ENCODE assay signal across 2 cellular contexts in genomic region chr11:78082146-78082545, GRCh38.
TF ChIP-seq lines count a peak whose summit lies in the region.

No MANE protein-coding gene starts in this region.

TF ChIP-seq in SK-N-SH, 30 proteins besides CTCF, POLR2A, EP300 and RAD21 (continued from another document):
- TF ChIP-seq EZH2phosphoT487 (IDR thresholded peaks at IDR 0.05; ENCODE audit: borderline replicate concordance, low read depth) (no peak), MXI1 (IDR thresholded peaks at IDR 0.05; ENCODE audit: low read depth, low read length) (no peak), GABPA (IDR thresholded peaks at IDR 0.05; ENCODE audit: low read depth) (no peak), PBX3 (IDR thresholded peaks at IDR 0.05) (no peak), NRF1 (IDR thresholded peaks at IDR 0.05; ENCODE audit: low read depth, low read length) (no peak), POLR2AphosphoS5 (IDR thresholded peaks at IDR 0.05; ENCODE audit: low read depth, low read length) (no peak), NFIC (IDR thresholded peaks at IDR 0.05; ENCODE audit: borderline replicate concordance) (no peak), IRF3 (IDR thresholded peaks at IDR 0.05; ENCODE audit: low read depth, low read length) (no peak)
- TF ChIP-seq, protein P1, sequence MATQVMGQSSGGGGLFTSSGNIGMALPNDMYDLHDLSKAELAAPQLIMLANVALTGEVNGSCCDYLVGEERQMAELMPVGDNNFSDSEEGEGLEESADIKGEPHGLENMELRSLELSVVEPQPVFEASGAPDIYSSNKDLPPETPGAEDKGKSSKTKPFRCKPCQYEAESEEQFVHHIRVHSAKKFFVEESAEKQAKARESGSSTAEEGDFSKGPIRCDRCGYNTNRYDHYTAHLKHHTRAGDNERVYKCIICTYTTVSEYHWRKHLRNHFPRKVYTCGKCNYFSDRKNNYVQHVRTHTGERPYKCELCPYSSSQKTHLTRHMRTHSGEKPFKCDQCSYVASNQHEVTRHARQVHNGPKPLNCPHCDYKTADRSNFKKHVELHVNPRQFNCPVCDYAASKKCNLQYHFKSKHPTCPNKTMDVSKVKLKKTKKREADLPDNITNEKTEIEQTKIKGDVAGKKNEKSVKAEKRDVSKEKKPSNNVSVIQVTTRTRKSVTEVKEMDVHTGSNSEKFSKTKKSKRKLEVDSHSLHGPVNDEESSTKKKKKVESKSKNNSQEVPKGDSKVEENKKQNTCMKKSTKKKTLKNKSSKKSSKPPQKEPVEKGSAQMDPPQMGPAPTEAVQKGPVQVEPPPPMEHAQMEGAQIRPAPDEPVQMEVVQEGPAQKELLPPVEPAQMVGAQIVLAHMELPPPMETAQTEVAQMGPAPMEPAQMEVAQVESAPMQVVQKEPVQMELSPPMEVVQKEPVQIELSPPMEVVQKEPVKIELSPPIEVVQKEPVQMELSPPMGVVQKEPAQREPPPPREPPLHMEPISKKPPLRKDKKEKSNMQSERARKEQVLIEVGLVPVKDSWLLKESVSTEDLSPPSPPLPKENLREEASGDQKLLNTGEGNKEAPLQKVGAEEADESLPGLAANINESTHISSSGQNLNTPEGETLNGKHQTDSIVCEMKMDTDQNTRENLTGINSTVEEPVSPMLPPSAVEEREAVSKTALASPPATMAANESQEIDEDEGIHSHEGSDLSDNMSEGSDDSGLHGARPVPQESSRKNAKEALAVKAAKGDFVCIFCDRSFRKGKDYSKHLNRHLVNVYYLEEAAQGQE (IDR thresholded peaks at IDR 0.05; ENCODE audit: low read depth, low read length) = no peak

TF ChIP-seq in SK-N-SH treated with all-trans-retinoic acid at 6 μM for 48 hours, 23 proteins besides CTCF, POLR2A, EP300 and RAD21 (continued from another document):
- TF ChIP-seq CREB5 (CRISPR knock-in tag; IDR thresholded peaks at IDR 0.05; ENCODE audit: low read depth) (no peak), BACH2 (CRISPR knock-in tag; IDR thresholded peaks at IDR 0.05; ENCODE audit: borderline replicate concordance) (no peak), TOX (CRISPR knock-in tag; IDR thresholded peaks at IDR 0.05; ENCODE audit: borderline replicate concordance) (no peak), ZC3H10 (CRISPR knock-in tag; IDR thresholded peaks at IDR 0.05) (no peak), ARNTL (CRISPR knock-in tag; IDR thresholded peaks at IDR 0.05; ENCODE audit: borderline replicate concordance, low read depth) (no peak)
TF ChIP-seq in SK-N-SH treated with all-trans-retinoic acid at 6 μM for 48 hours: peak in this region for 0.
